Comparison of ENCODE assay signal across 13 cellular contexts in the genomic region with DNA sequence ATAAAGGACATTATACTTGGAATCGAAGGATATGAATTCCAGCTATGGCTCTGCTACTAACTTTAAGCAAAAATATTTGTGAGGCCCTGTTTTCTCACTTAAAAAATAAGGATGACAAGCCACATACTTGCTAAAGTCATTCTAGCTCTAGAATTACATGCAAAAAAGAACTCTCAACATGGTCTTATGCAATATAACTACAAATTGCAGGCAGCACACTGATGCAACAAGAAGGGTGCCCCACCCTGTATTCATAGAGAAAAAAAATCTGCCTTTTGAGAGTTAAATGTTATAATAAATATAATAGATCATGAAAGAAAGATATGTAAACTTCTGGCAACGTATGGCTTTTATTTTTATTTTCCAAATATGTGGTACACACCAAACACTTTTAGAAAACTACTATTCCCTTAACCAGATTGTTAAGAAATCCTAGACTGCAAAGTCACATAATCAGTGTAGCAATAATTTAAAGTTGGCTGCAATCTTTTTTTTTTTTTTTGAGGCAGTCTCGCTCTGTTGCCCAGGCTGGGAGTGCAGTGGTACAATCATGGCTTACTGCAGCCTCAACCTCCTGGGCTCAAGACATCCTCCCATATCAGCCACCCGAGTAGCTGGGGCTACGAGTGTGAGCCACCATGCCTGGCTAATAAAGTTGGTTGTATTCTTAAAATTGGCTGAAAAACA. TPM values are rescaled to one million over a fixed set of nuclear protein-coding genes. Genes with fewer than 3 reads are reported as not detected.
A peak's percentile ranks its signal among the peaks of the same experiment; 100 is the strongest.
DNase-seq lines count a peak whose midpoint lies in the region; ATAC-seq lines count a peak whose summit lies in the region.
"Had no signal": no experiment of that assay in that cellular context is flagged by ENCODE, and none has a peak within 500 bp of the region (broad histone marks: within the 10 kb centered on the region; RNA-seq: fewer than 3 reads in every experiment).

No MANE protein-coding gene starts in this region.

- ATAC-seq in Right ventricle myocardium superior (ENCODE audit: poor library complexity): peak; percentile 41
- ATAC-seq in GM19395 (IDR thresholded peaks at IDR 0.05; ENCODE audit: unreplicated experiment): no peak
- no peak for ATAC-seq in HG03135 (IDR thresholded peaks at IDR 0.05; ENCODE audit: unreplicated experiment)
- ATAC-seq: stimulated activated memory B cell treated with anti-CD40 and anti-IgM and Interleukin-4, amounts not matched to agents 10 μg/mL and 1 μg/mL and 100 μg/mL, for 72 hours had no signal

- intact Hi-C loops in Right ventricle myocardium superior (cut with DNase I): no loop called here
- intact Hi-C loops in cardiac septum (cut with DNase I): no loop called here

- DNase-seq in Right ventricle myocardium superior (no peak), cardiac septum (ENCODE audit: low spot score) (no peak), SW480 (ENCODE audit: low spot score) (peak; percentile 28), iris pigment epithelial cell (ENCODE audit: low read depth) (peak; percentile 55), hepatic stellate cell (ENCODE audit: low spot score) (no peak), DMS53 (lab: John Stamatoyannopoulos, UW) (no peak)
- DNase-seq: ACHN, activated T-cell treated with anti-CD3 and anti-CD28 coated beads for 4 hours, KG1, NCI-H2171 had no signal

RNA-seq across cellular contexts. Expression of gene WDSUB1, which starts 40.2 kb away (rescaled TPM):
- 10.8 TPM for total RNA-seq in Right ventricle myocardium superior
- total RNA-seq in cardiac septum: 8.6 TPM

Comparison
In these comparisons a context has a peak if more than half of its experiments do, and no peak if none do; other contexts are left out.
1. DNase-seq: peak in SW480 (single experiment) and iris pigment epithelial cell (single experiment); none in Right ventricle myocardium superior (single experiment), cardiac septum (single experiment), hepatic stellate cell (single experiment) and DMS53 (single experiment).